In the genomic region with DNA sequence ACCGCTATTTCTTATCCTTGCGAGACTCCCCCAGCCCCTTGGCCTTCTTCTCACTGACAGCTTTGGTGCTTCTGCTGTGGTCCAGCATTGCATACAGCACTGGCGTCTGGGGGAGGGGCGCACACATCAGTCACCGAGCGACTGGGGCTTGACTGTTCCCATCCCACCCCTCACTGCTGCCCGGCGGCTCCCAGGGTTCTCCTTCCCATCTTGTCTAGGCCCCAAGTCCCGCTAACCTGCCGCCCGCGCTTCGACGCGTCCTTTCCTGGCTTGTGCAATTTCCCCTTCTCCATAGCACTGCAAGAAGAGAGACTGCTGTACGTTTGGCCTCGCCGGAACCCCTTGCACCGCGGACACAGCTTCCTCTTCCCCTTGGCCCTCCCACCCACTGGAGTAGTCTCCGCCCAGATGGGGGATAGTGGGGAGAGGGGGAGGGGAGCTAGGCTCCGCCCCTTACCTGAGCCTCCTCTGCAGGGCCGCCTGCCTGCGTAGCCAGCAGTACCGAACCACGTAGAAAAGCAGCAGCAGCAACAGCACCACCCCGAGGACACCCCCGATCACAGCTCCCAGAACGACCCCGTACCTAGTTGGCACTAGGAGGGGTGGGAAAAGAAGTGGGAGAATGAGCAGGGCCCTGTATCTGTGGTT, we compare ENCODE assay signal across 2 cellular contexts.
TF ChIP-seq lines count a peak whose summit lies in the region.

No MANE protein-coding gene starts in this region.

TF ChIP-seq in HCT116, 20 proteins besides CTCF, POLR2A, EP300 and RAD21 (continued from another document):
- TF ChIP-seq YY1 (IDR thresholded peaks at IDR 0.05; ENCODE audit: extremely low read depth, insufficient replicate concordance, low read depth, low read length) (peak; percentile 31), TCF7L2 (IDR thresholded peaks at IDR 0.05; ENCODE audit: borderline replicate concordance, extremely low read depth, insufficient read depth, insufficient read length) (no peak), EGR1 (IDR thresholded peaks at IDR 0.05; ENCODE audit: low read depth) (0 out of 2 replicates have a peak, but pooled peaks have one; percentile 38), SP1 (IDR thresholded peaks at IDR 0.05; ENCODE audit: low read depth) (0 out of 2 replicates have a peak, but pooled peaks have one; percentile 37), ELF1 (IDR thresholded peaks at IDR 0.05; ENCODE audit: borderline replicate concordance, low read depth) (no peak), ZNF274 (IDR thresholded peaks at IDR 0.05; ENCODE audit: low read depth, low read length) (no peak), SIN3A (IDR thresholded peaks at IDR 0.05; ENCODE audit: low read depth) (0 out of 2 replicates have a peak, but pooled peaks have one; percentile 32), POLR2AphosphoS5 (IDR thresholded peaks at IDR 0.05; ENCODE audit: low read depth, low read length) (peak; percentile 87), EZH2phosphoT487 (IDR thresholded peaks at IDR 0.05; ENCODE audit: borderline replicate concordance) (no peak), EZH2 (IDR thresholded peaks at IDR 0.05) (no peak), CBX3 (IDR thresholded peaks at IDR 0.05; ENCODE audit: low read depth) (no peak), ZFX (IDR thresholded peaks at IDR 0.05) (peak; percentile 49), CEBPB (IDR thresholded peaks at IDR 0.05; ENCODE audit: low read depth) (no peak), JUND (IDR thresholded peaks at IDR 0.05) (no peak)
- TF ChIP-seq, protein P1, sequence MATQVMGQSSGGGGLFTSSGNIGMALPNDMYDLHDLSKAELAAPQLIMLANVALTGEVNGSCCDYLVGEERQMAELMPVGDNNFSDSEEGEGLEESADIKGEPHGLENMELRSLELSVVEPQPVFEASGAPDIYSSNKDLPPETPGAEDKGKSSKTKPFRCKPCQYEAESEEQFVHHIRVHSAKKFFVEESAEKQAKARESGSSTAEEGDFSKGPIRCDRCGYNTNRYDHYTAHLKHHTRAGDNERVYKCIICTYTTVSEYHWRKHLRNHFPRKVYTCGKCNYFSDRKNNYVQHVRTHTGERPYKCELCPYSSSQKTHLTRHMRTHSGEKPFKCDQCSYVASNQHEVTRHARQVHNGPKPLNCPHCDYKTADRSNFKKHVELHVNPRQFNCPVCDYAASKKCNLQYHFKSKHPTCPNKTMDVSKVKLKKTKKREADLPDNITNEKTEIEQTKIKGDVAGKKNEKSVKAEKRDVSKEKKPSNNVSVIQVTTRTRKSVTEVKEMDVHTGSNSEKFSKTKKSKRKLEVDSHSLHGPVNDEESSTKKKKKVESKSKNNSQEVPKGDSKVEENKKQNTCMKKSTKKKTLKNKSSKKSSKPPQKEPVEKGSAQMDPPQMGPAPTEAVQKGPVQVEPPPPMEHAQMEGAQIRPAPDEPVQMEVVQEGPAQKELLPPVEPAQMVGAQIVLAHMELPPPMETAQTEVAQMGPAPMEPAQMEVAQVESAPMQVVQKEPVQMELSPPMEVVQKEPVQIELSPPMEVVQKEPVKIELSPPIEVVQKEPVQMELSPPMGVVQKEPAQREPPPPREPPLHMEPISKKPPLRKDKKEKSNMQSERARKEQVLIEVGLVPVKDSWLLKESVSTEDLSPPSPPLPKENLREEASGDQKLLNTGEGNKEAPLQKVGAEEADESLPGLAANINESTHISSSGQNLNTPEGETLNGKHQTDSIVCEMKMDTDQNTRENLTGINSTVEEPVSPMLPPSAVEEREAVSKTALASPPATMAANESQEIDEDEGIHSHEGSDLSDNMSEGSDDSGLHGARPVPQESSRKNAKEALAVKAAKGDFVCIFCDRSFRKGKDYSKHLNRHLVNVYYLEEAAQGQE (IDR thresholded peaks at IDR 0.05; ENCODE audit: low read depth): no peak
- TF ChIP-seq, protein P2, sequence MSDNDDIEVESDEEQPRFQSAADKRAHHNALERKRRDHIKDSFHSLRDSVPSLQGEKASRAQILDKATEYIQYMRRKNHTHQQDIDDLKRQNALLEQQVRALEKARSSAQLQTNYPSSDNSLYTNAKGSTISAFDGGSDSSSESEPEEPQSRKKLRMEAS (IDR thresholded peaks at IDR 0.05): no peak
- TF ChIP-seq, protein P3, sequence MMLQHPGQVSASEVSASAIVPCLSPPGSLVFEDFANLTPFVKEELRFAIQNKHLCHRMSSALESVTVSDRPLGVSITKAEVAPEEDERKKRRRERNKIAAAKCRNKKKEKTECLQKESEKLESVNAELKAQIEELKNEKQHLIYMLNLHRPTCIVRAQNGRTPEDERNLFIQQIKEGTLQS (IDR thresholded peaks at IDR 0.05): no peak
TF ChIP-seq in HCT116: peak in this region for 6.

TF ChIP-seq in liver, 16 proteins besides CTCF, POLR2A, EP300 and RAD21 (continued from another document):
- TF ChIP-seq, protein P2 (IDR thresholded peaks at IDR 0.05): no peak
- TF ChIP-seq NR2F2 (IDR thresholded peaks at IDR 0.05): no peak
- TF ChIP-seq EGR1 (IDR thresholded peaks at IDR 0.05; ENCODE audit: low read depth in 2 of 2): no peak
- TF ChIP-seq YY1 (IDR thresholded peaks at IDR 0.05): peak; percentile 50
- TF ChIP-seq, protein P1 (IDR thresholded peaks at IDR 0.05): no peak
- no peak for TF ChIP-seq FOXA2 (IDR thresholded peaks at IDR 0.05)
- peak; percentile 52 for TF ChIP-seq SP1 (IDR thresholded peaks at IDR 0.05)
- TF ChIP-seq TAF1 (conservative IDR thresholded peaks at IDR 0.05): peak; percentile 28
- TF ChIP-seq HNF4A (conservative IDR thresholded peaks at IDR 0.05): peak in 1 of 2 donors; percentile 17
- TF ChIP-seq, protein P3 (IDR thresholded peaks at IDR 0.05): no peak
- TF ChIP-seq GABPA (IDR thresholded peaks at IDR 0.05 in 1 of 2, conservative IDR thresholded peaks at IDR 0.05 in 1 of 2): peak; percentile 12 to 79
- TF ChIP-seq, protein P4, sequence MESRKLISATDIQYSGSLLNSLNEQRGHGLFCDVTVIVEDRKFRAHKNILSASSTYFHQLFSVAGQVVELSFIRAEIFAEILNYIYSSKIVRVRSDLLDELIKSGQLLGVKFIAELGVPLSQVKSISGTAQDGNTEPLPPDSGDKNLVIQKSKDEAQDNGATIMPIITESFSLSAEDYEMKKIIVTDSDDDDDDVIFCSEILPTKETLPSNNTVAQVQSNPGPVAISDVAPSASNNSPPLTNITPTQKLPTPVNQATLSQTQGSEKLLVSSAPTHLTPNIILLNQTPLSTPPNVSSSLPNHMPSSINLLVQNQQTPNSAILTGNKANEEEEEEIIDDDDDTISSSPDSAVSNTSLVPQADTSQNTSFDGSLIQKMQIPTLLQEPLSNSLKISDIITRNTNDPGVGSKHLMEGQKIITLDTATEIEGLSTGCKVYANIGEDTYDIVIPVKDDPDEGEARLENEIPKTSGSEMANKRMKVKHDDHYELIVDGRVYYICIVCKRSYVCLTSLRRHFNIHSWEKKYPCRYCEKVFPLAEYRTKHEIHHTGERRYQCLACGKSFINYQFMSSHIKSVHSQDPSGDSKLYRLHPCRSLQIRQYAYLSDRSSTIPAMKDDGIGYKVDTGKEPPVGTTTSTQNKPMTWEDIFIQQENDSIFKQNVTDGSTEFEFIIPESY (IDR thresholded peaks at IDR 0.05): no peak
- TF ChIP-seq RXRA (IDR thresholded peaks at IDR 0.05): peak in 1 of 2 donors; percentile 19
